1 cellular context compared by ENCODE assay signal in genomic region chr10:103265712-103266329, GRCh38.
TF ChIP-seq lines count a peak whose summit lies in the region.

No MANE protein-coding gene starts in this region.

TF ChIP-seq in HepG2, 621 proteins besides CTCF, POLR2A, EP300 and RAD21 (continued from another document and continues in another):
- TF ChIP-seq IKZF5 (CRISPR knock-in tag; IDR thresholded peaks at IDR 0.05) (peak; percentile 78; the same call in 1 of the 2 replicates), ATF4 (CRISPR knock-in tag; IDR thresholded peaks at IDR 0.05) (no peak), TGIF2 (CRISPR knock-in tag; IDR thresholded peaks at IDR 0.05) (peak; percentile 89; the same call in 1 of the 2 replicates), MIXL1 (CRISPR knock-in tag; IDR thresholded peaks at IDR 0.05) (peak; percentile 81), ZNF160 (CRISPR knock-in tag; IDR thresholded peaks at IDR 0.05) (peak; percentile 63; the same call in 1 of the 2 replicates), CREBL2 (CRISPR knock-in tag; IDR thresholded peaks at IDR 0.05; ENCODE audit: borderline replicate concordance) (peak; percentile 56; the same call in 1 of the 2 replicates), HOXA3 (CRISPR knock-in tag; IDR thresholded peaks at IDR 0.05) (peak; percentile 39; the same call in 1 of the 2 replicates), RXRB (CRISPR knock-in tag; IDR thresholded peaks at IDR 0.05; ENCODE audit: borderline replicate concordance) (peak; percentile 70), SRSF9 (IDR thresholded peaks at IDR 0.05; ENCODE audit: borderline replicate concordance, insufficient read depth, low read depth, low read length, poor library complexity, severe bottlenecking) (no peak), ZNF605 (CRISPR knock-in tag; IDR thresholded peaks at IDR 0.05) (peak; percentile 79; the same call in 1 of the 2 replicates), KDM4B (CRISPR knock-in tag; IDR thresholded peaks at IDR 0.05) (peak; percentile 56; the same call in 1 of the 2 replicates), SKI (IDR thresholded peaks at IDR 0.05; ENCODE audit: partially characterized antibody) (no peak), FOXP1 (IDR thresholded peaks at IDR 0.05) (no peak), FOXP1 (CRISPR knock-in tag; IDR thresholded peaks at IDR 0.05) (peak; percentile 18; the same call in 1 of the 2 replicates), ZBED4 (CRISPR knock-in tag; IDR thresholded peaks at IDR 0.05; ENCODE audit: borderline replicate concordance) (peak; percentile 81; the same call in 1 of the 2 replicates), THRA (CRISPR knock-in tag; IDR thresholded peaks at IDR 0.05; ENCODE audit: borderline replicate concordance) (peak; percentile 74; the same call in 1 of the 2 replicates), ZMYM2 (CRISPR knock-in tag; IDR thresholded peaks at IDR 0.05) (0 out of 2 replicates have a peak, but pooled peaks have one; percentile 19), DBP (CRISPR knock-in tag; IDR thresholded peaks at IDR 0.05; ENCODE audit: not compliant biosample characterization) (peak; percentile 90), ELK4 (CRISPR knock-in tag; IDR thresholded peaks at IDR 0.05; ENCODE audit: borderline replicate concordance) (no peak), TSC22D2 (CRISPR knock-in tag; IDR thresholded peaks at IDR 0.05; ENCODE audit: borderline replicate concordance) (peak; percentile 95; the same call in 1 of the 2 replicates), ZNF607 (CRISPR knock-in tag; IDR thresholded peaks at IDR 0.05; ENCODE audit: borderline replicate concordance) (peak; percentile 72; the same call in 1 of the 2 replicates), ZNF124 (CRISPR knock-in tag; IDR thresholded peaks at IDR 0.05) (peak; percentile 91; the same call in 1 of the 2 replicates), ZNF350 (CRISPR knock-in tag; IDR thresholded peaks at IDR 0.05; ENCODE audit: borderline replicate concordance, low read depth) (no peak), ZNF709 (CRISPR knock-in tag; IDR thresholded peaks at IDR 0.05) (peak; percentile 56; the same call in 1 of the 2 replicates), ZNF580 (CRISPR knock-in tag; IDR thresholded peaks at IDR 0.05; ENCODE audit: borderline replicate concordance, low read depth) (peak; percentile 83; the same call in 1 of the 2 replicates), GPN1 (CRISPR knock-in tag; IDR thresholded peaks at IDR 0.05; ENCODE audit: borderline replicate concordance) (0 out of 2 replicates have a peak, but pooled peaks have one; percentile 51), ZNF546 (CRISPR knock-in tag; conservative IDR thresholded peaks at IDR 0.05) (0 out of 2 replicates have a peak, but pooled peaks have one; percentile 32), FOXP4 (CRISPR knock-in tag; IDR thresholded peaks at IDR 0.05) (peak; percentile 35; the same call in 1 of the 2 replicates), ZNF142 (CRISPR knock-in tag; IDR thresholded peaks at IDR 0.05) (0 out of 2 replicates have a peak, but pooled peaks have one; percentile 46), HNF1B (CRISPR knock-in tag; IDR thresholded peaks at IDR 0.05) (0 out of 2 replicates have a peak, but pooled peaks have one; percentile 23), KAT8 (CRISPR knock-in tag; IDR thresholded peaks at IDR 0.05) (0 out of 2 replicates have a peak, but pooled peaks have one; percentile 57), HES4 (CRISPR knock-in tag; IDR thresholded peaks at IDR 0.05; ENCODE audit: borderline replicate concordance) (peak; percentile 46; the same call in 1 of the 2 replicates), SMYD3 (CRISPR knock-in tag; IDR thresholded peaks at IDR 0.05) (0 out of 2 replicates have a peak, but pooled peaks have one; percentile 61), SALL2 (CRISPR knock-in tag; IDR thresholded peaks at IDR 0.05) (peak; percentile 66; the same call in 1 of the 2 replicates), SIN3B (IDR thresholded peaks at IDR 0.05; ENCODE audit: low read length) (no peak), ZNF615 (CRISPR knock-in tag; IDR thresholded peaks at IDR 0.05; ENCODE audit: borderline replicate concordance) (0 out of 2 replicates have a peak, but pooled peaks have one; percentile 50), ZNF644 (CRISPR knock-in tag; IDR thresholded peaks at IDR 0.05; ENCODE audit: low read depth) (0 out of 2 replicates have a peak, but pooled peaks have one; percentile 45), SNAPC2 (CRISPR knock-in tag; IDR thresholded peaks at IDR 0.05) (0 out of 2 replicates have a peak, but pooled peaks have one; percentile 59)
